ENCODE assay signal across 8 cellular contexts in the genomic region with DNA sequence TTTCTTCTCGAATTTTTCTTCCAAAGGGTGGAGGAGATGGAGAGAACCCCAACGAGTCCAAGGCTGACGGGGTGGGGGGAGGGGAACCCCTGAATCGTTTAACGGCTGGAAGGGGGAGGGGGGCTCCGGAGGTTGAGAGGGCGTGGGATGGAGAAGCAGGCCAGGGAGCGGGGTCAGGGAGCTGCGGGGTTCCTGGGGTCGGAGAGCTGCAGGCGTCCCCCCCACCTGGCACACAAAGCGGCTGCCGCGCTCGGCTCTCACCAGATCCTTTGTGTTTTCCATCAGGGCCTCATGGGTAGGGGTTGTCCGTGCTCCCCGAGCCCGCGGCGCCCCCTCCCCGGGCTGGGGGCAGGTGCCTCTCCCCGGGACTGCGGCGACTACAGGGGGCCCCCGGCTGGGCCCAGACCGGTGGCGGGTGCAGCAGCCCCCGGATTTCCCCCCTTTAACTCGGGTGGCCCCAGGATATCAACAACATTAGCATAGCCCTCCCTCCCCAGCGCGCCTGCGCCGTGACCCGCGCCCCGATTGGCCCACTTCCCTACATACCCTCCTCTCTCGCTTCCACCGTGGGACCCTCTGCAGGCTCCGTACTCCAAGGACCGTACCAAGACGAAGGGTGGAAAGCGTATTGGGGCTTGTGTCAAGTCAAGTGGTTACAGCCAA. TPM values are rescaled to one million over a fixed set of nuclear protein-coding genes. Genes with fewer than 3 reads are reported as not detected.
DNase-seq lines count a peak whose midpoint lies in the region; ATAC-seq and TF ChIP-seq lines count a peak whose summit lies in the region.

A gene (minus strand): TSS at position 476 of the 663 bp plus-strand sequence. CDS start 34,888 bp downstream, outside the sequence.

- H3K9me3 ChIP-seq in NT2/D1 (ENCODE audit: insufficient read depth, low read length), result no peaks in the 10 kb centered on the region
- H3K9me3 ChIP-seq in endodermal cell (ENCODE audit: control insufficient read depth, low read length), result no peaks in the 10 kb centered on the region

- H3K36me3 ChIP-seq in NT2/D1 (ENCODE audit: insufficient read depth, insufficient read length, low read length), result peaks cover 66% of the 10 kb centered on the region
- peaks cover 52% of the 10 kb centered on the region for H3K36me3 ChIP-seq in endodermal cell (ENCODE audit: control insufficient read depth, insufficient read depth, low read length)

- 0% methylated on average over 15 to 42 of the region's 42 CpGs for WGBS in endodermal cell (ENCODE audit: insufficient coverage in 1 of 2, insufficient read length in 1 of 2), 2 experiments

- H3K4me3 ChIP-seq in NT2/D1 (ENCODE audit: insufficient read length, low read depth) (peak within 1 kb of the TSS; percentile 96), endodermal cell (ENCODE audit: low read length) (peak within 1 kb of the TSS; percentile 92)

- no peaks in the 10 kb centered on the region for H3K27me3 Mint-ChIP-seq in endodermal cell (ENCODE audit: insufficient read depth)

- no peak for TF ChIP-seq CTCF in endodermal cell (conservative IDR thresholded peaks at IDR 0.05)

- peak within 1 kb of the TSS; percentile 90 for H3K4me3 Mint-ChIP-seq in endodermal cell

- peak; percentile 75 for ATAC-seq in GM21367 (IDR thresholded peaks at IDR 0.05; ENCODE audit: unreplicated experiment)

- H3K9ac ChIP-seq in NT2/D1 (ENCODE audit: insufficient read length, low read depth) (peak within 1 kb of the TSS; percentile 100), endodermal cell (ENCODE audit: extremely low read depth, low read length, poor library complexity, severe bottlenecking) (peak within 1 kb of the TSS; percentile 97)

- peak within 1 kb of the TSS; percentile 100 for H3K27ac Mint-ChIP-seq in endodermal cell

- peaks cover 39% of the 10 kb centered on the region for H3K36me3 Mint-ChIP-seq in endodermal cell (ENCODE audit: low read depth)

- no peaks in the 10 kb centered on the region for H3K27me3 ChIP-seq in NT2/D1 (ENCODE audit: insufficient read depth, insufficient read length)
- H3K27me3 ChIP-seq in endodermal cell (ENCODE audit: control insufficient read depth, insufficient read depth, low read length, poor library complexity, severe bottlenecking), result no peaks in the 10 kb centered on the region

- peak within 1 kb of the TSS; percentile 99 for H3K27ac ChIP-seq in endodermal cell (ENCODE audit: low read depth, low read length)

- H3K9me3 Mint-ChIP-seq in endodermal cell, result no peaks in the 10 kb centered on the region

- peaks cover 23% of the 10 kb centered on the region for H3K4me1 Mint-ChIP-seq in endodermal cell

- no peaks in the 10 kb centered on the region for H3K4me1 ChIP-seq in NT2/D1 (ENCODE audit: insufficient read depth, insufficient read length)
- no peaks in the 10 kb centered on the region for H3K4me1 ChIP-seq in endodermal cell (ENCODE audit: control insufficient read depth, insufficient read depth, low read length)

- DNase-seq in CMK (ENCODE audit: low read depth) (peak; percentile 92), HUDEP-2 (lab: John Stamatoyannopoulos, UW; ENCODE audit: unreplicated experiment in 76 of 76) (peak in 72 of 76 experiments; percentile 66 to 97 (median 90)), NT2/D1 (ENCODE audit: low read depth, low spot score) (peak; percentile 88), endodermal cell (peak; percentile 99), mesenteric fat pad (ENCODE audit: low spot score) (peak; percentile 97)
- peak; percentile 92 for DNase-seq in activated CD8-positive, alpha-beta memory T cell treated with anti-CD3 and anti-CD28 coated beads, Interleukin-2, amount 50 U/mL, for 24 hours (ENCODE audit: extremely low read depth)
- peak; percentile 89 for DNase-seq in stimulated activated CD8-positive, alpha-beta memory T cell treated with anti-CD3 and anti-CD28 coated beads, Interleukin-15, amount 100 ng/mL, for 1 hour (ENCODE audit: low read depth)

RNA-seq across cellular contexts. Expression of the gene that starts here (rescaled TPM):
- 10 to 100 TPM; 33.6 to 37.7 TPM for total RNA-seq in endodermal cell
- 38.5 TPM for polyA plus RNA-seq in endodermal cell (2013, experiment 1 of 2)
- polyA plus RNA-seq in endodermal cell (2013, experiment 2 of 2), result 36.3 TPM
- total RNA-seq in mesenteric fat pad, result 9.3 TPM

Comparison
In these comparisons a context has a peak if more than half of its experiments do, and no peak if none do; other contexts are left out.
1. Peak in every context shown above with its lines: DNase-seq, ATAC-seq, H3K4me3 ChIP-seq and H3K27ac ChIP-seq.